Comparison of ENCODE assay signal across 8 cellular contexts in genomic region chr14:94173885-94174621, GRCh38. TPM values are rescaled to one million over a fixed set of nuclear protein-coding genes. Genes with fewer than 3 reads are reported as not detected.
DNase-seq lines count a peak whose midpoint lies in the region; ATAC-seq and TF ChIP-seq lines count a peak whose summit lies in the region.

PPP4R4 (plus strand) TSS chr14:94174322; CDS start chr14:94174466, 144 bp downstream.

- TF ChIP-seq CTCF in heart right ventricle (IDR thresholded peaks at IDR 0.05) (no peak), type B pancreatic cell (conservative IDR thresholded peaks at IDR 0.05) (no peak)

- intact Hi-C loops in heart right ventricle (cut with DNase I): loop anchor here in 2 of 10 donors (2.0 to 5.0 kb wide), 3 partner anchors 37 to 1372 kb away; partner anchors contain the start of gene IFI27L2 (in 1 of the 2)
- intact Hi-C loops in posterior vena cava (cut with DNase I): loop anchor here in 1 of 2 donors (5.0 kb wide), 1 partner anchor 983 kb away; the partner anchor contains the start of gene DICER1

- peak within 1 kb of the TSS; percentile 55 for H3K9ac ChIP-seq in adipocyte (ENCODE audit: low read length)

- DNase-seq in GDM1 (lab: John Stamatoyannopoulos, UW) (peak; percentile 89), NCI-H1105 treated with DMSO at 0.1 percent for 48 hours (lab: John Stamatoyannopoulos, UW) (peak; percentile 90), T follicular helper cell (ENCODE audit: low read depth) (peak; percentile 83), adipocyte (ENCODE audit: low read depth) (peak; percentile 94), heart right ventricle (peak; percentile 81 to 84), posterior vena cava (ENCODE audit: low spot score) (peak; percentile 91), type B pancreatic cell (ENCODE audit: extremely low spot score, unreplicated experiment) (peak; percentile 95)

- no peaks in the 10 kb centered on the region for H3K4me1 ChIP-seq in adipocyte (ENCODE audit: control insufficient read depth, insufficient read depth, low read length)
- H3K4me1 ChIP-seq in heart right ventricle: peaks cover 6 to 24% (median 18%) of the 10 kb centered on the region in 9 donors

- H3K27ac ChIP-seq in heart right ventricle: peak within 1 kb of the TSS in 4 of 10 donors; percentile 2 to 73 (median 46)

- WGBS in heart right ventricle, 2 donors: 0 to 2% methylated on average over 53 to 81 of the region's 87 CpGs

- ATAC-seq in HG02571 (IDR thresholded peaks at IDR 0.05; ENCODE audit: unreplicated experiment) (peak; percentile 74), heart right ventricle (peak; percentile 83 to 93 (median 91))

- H3K9me3 Mint-ChIP-seq in type B pancreatic cell: no peaks in the 10 kb centered on the region

- H3K4me3 ChIP-seq in adipocyte (ENCODE audit: low read length) (peak within 1 kb of the TSS; percentile 77), heart right ventricle (peak within 1 kb of the TSS; percentile 35 to 76 (median 64))

- H3K27me3 ChIP-seq in adipocyte (replicated peaks; ENCODE audit: control insufficient read depth, insufficient read depth, low read length) (no peaks in the 10 kb centered on the region), heart right ventricle (peaks cover 2 to 67% (median 35%) of the 10 kb centered on the region in 7 donors)

- H3K36me3 ChIP-seq in adipocyte (ENCODE audit: control insufficient read depth, insufficient read depth, low read length, severe bottlenecking): no peaks in the 10 kb centered on the region
- no peaks in the 10 kb centered on the region for H3K36me3 ChIP-seq in heart right ventricle

- H3K4me1 Mint-ChIP-seq in type B pancreatic cell (ENCODE audit: unreplicated experiment): peaks cover 7% of the 10 kb centered on the region

- H3K27ac Mint-ChIP-seq in type B pancreatic cell: no peak within 1 kb of the TSS

- peaks cover 69% of the 10 kb centered on the region for H3K27me3 Mint-ChIP-seq in type B pancreatic cell

- H3K4me3 Mint-ChIP-seq in type B pancreatic cell: peak within 1 kb of the TSS; percentile 88

- H3K9me3 ChIP-seq in adipocyte (ENCODE audit: control insufficient read depth, low read length) (no peaks in the 10 kb centered on the region), heart right ventricle (no peaks in the 10 kb centered on the region)

- no peaks in the 10 kb centered on the region for H3K36me3 Mint-ChIP-seq in type B pancreatic cell

RNA-seq across cellular contexts. Expression of gene PPP4R4, which starts in this region (rescaled TPM):
- under 1 TPM in 5 of 10 donors, not detected in 5; 0.13 to 0.46 (median 0.31) TPM for total RNA-seq in heart right ventricle
- polyA plus RNA-seq in heart right ventricle: under 1 TPM; 0.22 to 0.94 TPM
- under 1 TPM; 0.32 to 0.38 TPM for total RNA-seq in posterior vena cava
- total RNA-seq in type B pancreatic cell (ENCODE audit: low replicate concordance): 1.3 and 1.9 TPM in 2 replicates

Comparison
In these comparisons a context has a peak if more than half of its experiments do, and no peak if none do; other contexts are left out.
1. Peak in DNase-seq, ATAC-seq and H3K4me3 ChIP-seq in heart right ventricle; RNA of the gene not detected or under 1 TPM.
2. Peak in DNase-seq in posterior vena cava; RNA of the gene not detected or under 1 TPM.